Comparison of ENCODE assay signal across 12 cellular contexts in the genomic region with DNA sequence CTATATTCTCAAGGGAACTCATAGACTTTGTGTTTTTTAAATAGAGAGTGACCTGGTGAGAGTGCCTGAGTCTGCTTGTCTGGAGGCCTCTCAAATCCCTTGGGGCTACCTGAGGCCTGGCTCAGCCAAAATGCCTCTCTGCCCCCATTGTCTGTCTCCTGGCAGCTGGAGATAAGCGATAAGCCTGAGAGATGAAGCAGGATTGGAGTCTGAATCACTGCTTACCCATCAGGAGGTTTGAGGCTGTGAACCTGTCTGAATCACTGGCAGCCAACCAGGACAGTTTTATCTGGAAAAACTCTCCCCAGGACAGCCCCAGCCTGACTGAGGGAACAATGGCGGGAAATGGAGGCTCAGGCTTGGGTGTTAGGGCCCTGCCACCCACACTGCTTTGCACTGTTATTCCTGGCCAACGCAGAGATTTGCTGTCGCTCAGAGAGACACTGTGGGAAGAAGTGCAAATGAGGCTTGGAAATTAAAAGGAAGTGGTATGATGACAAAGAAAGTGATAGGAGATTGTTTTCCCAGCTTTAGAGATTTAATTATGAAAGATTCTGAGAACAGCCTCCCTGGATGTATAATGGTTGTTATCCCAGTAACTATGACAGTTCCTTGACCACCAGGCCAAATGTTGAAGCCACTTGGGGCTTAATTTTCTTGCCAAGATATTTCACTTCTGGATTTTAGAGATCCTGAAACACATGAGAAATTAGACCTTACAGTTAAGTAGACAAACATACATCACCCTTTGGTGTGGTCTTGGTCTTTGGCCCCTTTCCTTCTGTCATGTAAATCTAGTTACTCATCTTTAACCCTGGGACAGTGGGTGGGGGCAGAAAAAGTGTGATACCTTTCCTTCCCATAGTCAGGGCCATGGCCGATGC.
DNase-seq lines count a peak whose midpoint lies in the region; ATAC-seq and TF ChIP-seq lines count a peak whose summit lies in the region.
"Had no signal": no experiment of that assay in that cellular context is flagged by ENCODE, and none has a peak within 500 bp of the region (broad histone marks: within the 10 kb centered on the region; RNA-seq: fewer than 3 reads in every experiment).

No MANE protein-coding gene starts in this region.

- peak overlapping the region; percentile 66 for H3K27ac Mint-ChIP-seq in HFFc6
- H3K27ac Mint-ChIP-seq in activated CD8-positive, alpha-beta memory T cell treated with anti-CD3 and anti-CD28 coated beads, Interleukin-2, amount 10 ng/mL, durations not matched to agents 7 days and 5 days: no peak overlapping the region
- no peak overlapping the region for H3K27ac Mint-ChIP-seq in activated CD4-positive, alpha-beta memory T cell treated with anti-CD3 and anti-CD28 coated beads, Interleukin-2, amount 10 ng/mL, durations not matched to agents 7 days and 5 days
- H3K27ac Mint-ChIP-seq: CD4-positive, alpha-beta T cell; IgD-negative memory B cell had no signal

- H3K36me3 ChIP-seq in SK-N-SH (replicated peaks in 1 of 2; ENCODE audit: control insufficient read depth in 1 of 2, insufficient read depth in 2 of 2, low read length in 1 of 2): no peaks in the 10 kb centered on the region

- intact Hi-C loops in right cardiac atrium (cut with DNase I): no loop called here

- TF ChIP-seq RAD21 in SK-N-SH (IDR thresholded peaks at IDR 0.05; ENCODE audit: low read length): no peak

- in situ Hi-C loops in Caki2 (cut with HindIII; ENCODE audit: low pct_unique_long_range_greater_than_20kb, low sequenced_read_pairs): no loop called here

- H3K4me1 Mint-ChIP-seq in HFFc6 (ENCODE audit: low read depth): peaks cover 37% of the 10 kb centered on the region
- peaks cover 16% of the 10 kb centered on the region for H3K4me1 Mint-ChIP-seq in activated CD8-positive, alpha-beta memory T cell treated with anti-CD3 and anti-CD28 coated beads, Interleukin-2, amount 10 ng/mL, durations not matched to agents 7 days and 5 days
- H3K4me1 Mint-ChIP-seq in activated CD4-positive, alpha-beta memory T cell treated with anti-CD3 and anti-CD28 coated beads, Interleukin-2, amount 10 ng/mL, durations not matched to agents 7 days and 5 days: peaks cover 18% of the 10 kb centered on the region

- no peak overlapping the region for H3K4me2 ChIP-seq in SK-N-SH

- TF ChIP-seq CTCF in HFFc6 (IDR thresholded peaks at IDR 0.05): no peak
- TF ChIP-seq CTCF in SK-N-SH (IDR thresholded peaks at IDR 0.05): no peak

- ATAC-seq in right cardiac atrium: peak; percentile 91 to 97
- ATAC-seq in activated CD8-positive, alpha-beta memory T cell treated with anti-CD3 and anti-CD28 coated beads, Interleukin-2, amount 10 ng/mL, durations not matched to agents 7 days and 5 days: no peak

- no peaks in the 10 kb centered on the region for H3K9me3 Mint-ChIP-seq in HFFc6
- H3K9me3 Mint-ChIP-seq in activated CD8-positive, alpha-beta memory T cell treated with anti-CD3 and anti-CD28 coated beads, Interleukin-2, amount 10 ng/mL, durations not matched to agents 7 days and 5 days (ENCODE audit: low read depth): peaks cover 4% of the 10 kb centered on the region
- no peaks in the 10 kb centered on the region for H3K9me3 Mint-ChIP-seq in activated CD4-positive, alpha-beta memory T cell treated with anti-CD3 and anti-CD28 coated beads, Interleukin-2, amount 10 ng/mL, durations not matched to agents 7 days and 5 days
- H3K9me3 Mint-ChIP-seq: CD4-positive, alpha-beta T cell had no signal

- H4K20me1 ChIP-seq in SK-N-SH (ENCODE audit: insufficient read depth): no peaks in the 10 kb centered on the region

- TF ChIP-seq EP300 in SK-N-SH (IDR thresholded peaks at IDR 0.05; ENCODE audit: borderline replicate concordance in 1 of 2, low read depth in 1 of 2, low read length in 1 of 2): peak; percentile 36 to 86; a peak in 3 of 4 replicates

- no peak overlapping the region for H3K4me3 ChIP-seq in SK-N-SH (ENCODE audit: low read depth in 2 of 2, low read length in 1 of 2)
- no peak overlapping the region for H3K4me3 ChIP-seq in right cardiac atrium (ENCODE audit: low read length)

- H3K27me3 Mint-ChIP-seq in HFFc6 (ENCODE audit: insufficient read depth): no peaks in the 10 kb centered on the region
- peaks cover 21% of the 10 kb centered on the region for H3K27me3 Mint-ChIP-seq in activated CD8-positive, alpha-beta memory T cell treated with anti-CD3 and anti-CD28 coated beads, Interleukin-2, amount 10 ng/mL, durations not matched to agents 7 days and 5 days
- H3K27me3 Mint-ChIP-seq in activated CD4-positive, alpha-beta memory T cell treated with anti-CD3 and anti-CD28 coated beads, Interleukin-2, amount 10 ng/mL, durations not matched to agents 7 days and 5 days: peaks cover 14% of the 10 kb centered on the region

- no peaks in the 10 kb centered on the region for H3K27me3 ChIP-seq in SK-N-SH (ENCODE audit: insufficient read depth)
- H3K27me3 ChIP-seq in right cardiac atrium (ENCODE audit: control insufficient read depth, insufficient read depth): no peaks in the 10 kb centered on the region

- peak overlapping the region in 1 of 2 experiments; percentile 90; a peak in 2 of 4 replicates for H3K27ac ChIP-seq in SK-N-SH (ENCODE audit: low read depth in 2 of 2, low read length in 1 of 2)
- H3K27ac ChIP-seq in right cardiac atrium (ENCODE audit: low read length): peak overlapping the region; percentile 31

- no peaks in the 10 kb centered on the region for H3K79me2 ChIP-seq in SK-N-SH (ENCODE audit: insufficient read depth)

- no peak overlapping the region for H3K4me3 Mint-ChIP-seq in HFFc6
- H3K4me3 Mint-ChIP-seq in activated CD8-positive, alpha-beta memory T cell treated with anti-CD3 and anti-CD28 coated beads, Interleukin-2, amount 10 ng/mL, durations not matched to agents 7 days and 5 days: no peak overlapping the region
- H3K4me3 Mint-ChIP-seq in activated CD4-positive, alpha-beta memory T cell treated with anti-CD3 and anti-CD28 coated beads, Interleukin-2, amount 10 ng/mL, durations not matched to agents 7 days and 5 days: no peak overlapping the region
- H3K4me3 Mint-ChIP-seq: CD4-positive, alpha-beta T cell; IgD-negative memory B cell had no signal

- H2AFZ ChIP-seq in SK-N-SH (ENCODE audit: low read depth): no peak overlapping the region

- POLR2A ChIA-PET in SK-N-SH (lab: Yijun Ruan, JAX): no interaction called here
- POLR2A ChIA-PET in activated CD4-positive, alpha-beta memory T cell treated with anti-CD3 and anti-CD28 coated beads, Interleukin-2, amount 10 ng/mL, durations not matched to agents 7 days and 5 days (lab: Charles Lee): no interaction called here

- no peaks in the 10 kb centered on the region for H3K9me2 ChIP-seq in SK-N-SH

- no peaks in the 10 kb centered on the region for H3F3A ChIP-seq in SK-N-SH (replicated peaks; ENCODE audit: insufficient read depth)

- H3K9ac ChIP-seq in SK-N-SH: no peak overlapping the region

- 0 out of 2 replicates have a peak, but pooled peaks cover 6% of the 10 kb centered on the region for H3K36me3 Mint-ChIP-seq in HFFc6 (ENCODE audit: low read depth)
- H3K36me3 Mint-ChIP-seq in activated CD8-positive, alpha-beta memory T cell treated with anti-CD3 and anti-CD28 coated beads, Interleukin-2, amount 10 ng/mL, durations not matched to agents 7 days and 5 days: peaks cover 1% of the 10 kb centered on the region
- H3K36me3 Mint-ChIP-seq in activated CD4-positive, alpha-beta memory T cell treated with anti-CD3 and anti-CD28 coated beads, Interleukin-2, amount 10 ng/mL, durations not matched to agents 7 days and 5 days (ENCODE audit: low read depth): no peaks in the 10 kb centered on the region
- H3K36me3 Mint-ChIP-seq: IgD-negative memory B cell had no signal

- peaks cover 0 to 19% of the 10 kb centered on the region in 2 experiments; a peak in 2 of 4 replicates for H3K4me1 ChIP-seq in SK-N-SH (ENCODE audit: control insufficient read depth in 1 of 2, insufficient read depth in 2 of 2, low read depth in 1 of 2, low read length in 1 of 2)
- no peaks in the 10 kb centered on the region for H3K4me1 ChIP-seq in right cardiac atrium (ENCODE audit: control insufficient read depth, insufficient read depth, low read length)

- DNase-seq in Caki2 (ENCODE audit: low read depth): peak; percentile 47
- DNase-seq in HFFc6: peak; percentile 56
- DNase-seq in SK-N-SH: peak; percentile 71
- DNase-seq in right cardiac atrium: peak; percentile 58 to 61 (median 60)
- no peak for DNase-seq in activated CD8-positive, alpha-beta memory T cell treated with anti-CD3 and anti-CD28 coated beads, Interleukin-2, amount 10 ng/mL, durations not matched to agents 7 days and 5 days
- no peak for DNase-seq in central memory CD4-positive, alpha-beta T cell
- DNase-seq in activated CD4-positive, alpha-beta memory T cell treated with anti-CD3 and anti-CD28 coated beads, Interleukin-2, amount 10 ng/mL, durations not matched to agents 7 days and 5 days: no peak
- no peak for DNase-seq in ecto neural progenitor cell (ENCODE audit: low spot score)
- DNase-seq: activated CD4-positive, alpha-beta T cell treated with anti-CD3 and anti-CD28 coated beads for 4 hours; CD4-positive, alpha-beta T cell; stimulated activated CD4-positive, alpha-beta T cell treated with anti-CD3 and anti-CD28 coated beads, Interleukin-1b, Interleukin-23, amount 100 ng/mL, for 48 hours had no signal

- H3K9me3 ChIP-seq in SK-N-SH (no peaks in the 10 kb centered on the region), right cardiac atrium (ENCODE audit: control insufficient read depth, low read length) (no peaks in the 10 kb centered on the region)

- CTCF ChIA-PET in SK-N-SH (lab: Yijun Ruan, JAX): interaction anchor here (1.0 to 1.2 kb wide), 2 partner anchors 68 to 147 kb away, joined by 3 read pairs; no protein-coding TSS in a partner anchor
- CTCF ChIA-PET in activated CD8-positive, alpha-beta memory T cell treated with anti-CD3 and anti-CD28 coated beads, Interleukin-2, amount 10 ng/mL, durations not matched to agents 7 days and 5 days (lab: Charles Lee): no interaction called here
- CTCF ChIA-PET in activated CD4-positive, alpha-beta memory T cell treated with anti-CD3 and anti-CD28 coated beads, Interleukin-2, amount 10 ng/mL, durations not matched to agents 7 days and 5 days (lab: Charles Lee): no interaction called here

- WGBS in SK-N-SH (ENCODE audit: low lambda C conversion rate): 77% methylated on average over 4 of the region's 5 CpGs
- WGBS in right cardiac atrium: 46% methylated on average over 5 of the region's 5 CpGs

TF ChIP-seq in SK-N-SH, 30 proteins besides CTCF, POLR2A, EP300 and RAD21 (continues in another document):
- TF ChIP-seq ELF1 (IDR thresholded peaks at IDR 0.05): no peak
- peak; percentile 51; the same call in 1 of the 2 replicates for TF ChIP-seq FOSL2 (IDR thresholded peaks at IDR 0.05; ENCODE audit: borderline replicate concordance, low read depth)
- TF ChIP-seq SIN3A (IDR thresholded peaks at IDR 0.05; ENCODE audit: borderline replicate concordance, low read depth, low read length): 0 out of 2 replicates have a peak, but pooled peaks have one; percentile 19
- peak; percentile 73 for TF ChIP-seq NFIC (IDR thresholded peaks at IDR 0.05; ENCODE audit: borderline replicate concordance)
- TF ChIP-seq GATA2 (CRISPR knock-in tag; IDR thresholded peaks at IDR 0.05): peak; percentile 99
- peak; percentile 28; the same call in 1 of the 2 replicates for TF ChIP-seq TAF1 (IDR thresholded peaks at IDR 0.05; ENCODE audit: borderline replicate concordance, low read depth, low read length)
- TF ChIP-seq GABPA (IDR thresholded peaks at IDR 0.05; ENCODE audit: low read depth): no peak

Comparison
In these comparisons a context has a peak if more than half of its experiments do, and no peak if none do; other contexts are left out.
1. DNase-seq: peak in Caki2 (single experiment), HFFc6 (single experiment), SK-N-SH (single experiment) and right cardiac atrium (3 of 3); none in activated CD8-positive, alpha-beta memory T cell treated with anti-CD3 and anti-CD28 coated beads, Interleukin-2, amount 10 ng/mL, durations not matched to agents 7 days and 5 days (single experiment), central memory CD4-positive, alpha-beta T cell (single experiment), activated CD4-positive, alpha-beta memory T cell treated with anti-CD3 and anti-CD28 coated beads, Interleukin-2, amount 10 ng/mL, durations not matched to agents 7 days and 5 days (single experiment) and ecto neural progenitor cell (single experiment).